15 cellular contexts compared by ENCODE assay signal in genomic region chr7:7816816-7817536, GRCh38.
A peak's percentile ranks its signal among the peaks of the same experiment; 100 is the strongest.
DNase-seq lines count a peak whose midpoint lies in the region; ATAC-seq and TF ChIP-seq lines count a peak whose summit lies in the region.
"Had no signal": no experiment of that assay in that cellular context is flagged by ENCODE, and none has a peak within 500 bp of the region (broad histone marks: within the 10 kb centered on the region; RNA-seq: fewer than 3 reads in every experiment).

No MANE protein-coding gene starts in this region.

- POLR2A ChIA-PET in activated CD8-positive, alpha-beta T cell treated with anti-CD3 and anti-CD28 coated beads, Interleukin-2, amount 10 ng/mL, durations not matched to agents 7 days and 5 days (lab: Charles Lee) = no interaction called here

- H3K9me3 ChIP-seq in right atrium auricular region = no peaks in the 10 kb centered on the region
- H3K9me3 ChIP-seq: lower lobe of right lung, suprapubic skin had no signal

- H3K36me3 Mint-ChIP-seq in activated T-cell treated with anti-CD3 and anti-CD28 coated beads, Interleukin-2, amount 50 U/mL, for 4 hours (ENCODE audit: insufficient read depth) = peaks cover 11% of the 10 kb centered on the region
- peaks cover 25% of the 10 kb centered on the region for H3K36me3 Mint-ChIP-seq in activated CD8-positive, alpha-beta T cell treated with anti-CD3 and anti-CD28 coated beads, Interleukin-2, amount 10 ng/mL, durations not matched to agents 7 days and 5 days (ENCODE audit: low read depth)
- H3K36me3 Mint-ChIP-seq in stimulated activated effector memory CD8-positive, alpha-beta T cell treated with anti-CD3 and anti-CD28 coated beads, Interleukin-12 subunit alpha, Interleukin-12 subunit beta, amount 100 ng/mL, for 72 hours = no peaks in the 10 kb centered on the region

- H3K27me3 ChIP-seq in right atrium auricular region (no peaks in the 10 kb centered on the region), dorsolateral prefrontal cortex (no peaks in the 10 kb centered on the region)
- H3K27me3 ChIP-seq: suprapubic skin had no signal

- H3K9me3 Mint-ChIP-seq in activated T-cell treated with anti-CD3 and anti-CD28 coated beads, Interleukin-2, amount 50 U/mL, for 4 hours = no peaks in the 10 kb centered on the region
- peaks cover 7% of the 10 kb centered on the region for H3K9me3 Mint-ChIP-seq in activated CD8-positive, alpha-beta T cell treated with anti-CD3 and anti-CD28 coated beads, Interleukin-2, amount 10 ng/mL, durations not matched to agents 7 days and 5 days (ENCODE audit: insufficient read depth)
- H3K9me3 Mint-ChIP-seq in stimulated activated effector memory CD8-positive, alpha-beta T cell treated with anti-CD3 and anti-CD28 coated beads, Interleukin-12 subunit alpha, Interleukin-12 subunit beta, amount 100 ng/mL, for 72 hours = no peaks in the 10 kb centered on the region

- no peak for TF ChIP-seq CTCF in right atrium auricular region (IDR thresholded peaks at IDR 0.05)
- no peak for TF ChIP-seq CTCF in dorsolateral prefrontal cortex (IDR thresholded peaks at IDR 0.05 in 54 of 56, conservative IDR thresholded peaks at IDR 0.05 in 2 of 56; ENCODE audit: low read depth in 1 of 56, partially characterized antibody in 56 of 56)

- H3K27ac ChIP-seq in right atrium auricular region (no peak overlapping the region), dorsolateral prefrontal cortex (peak overlapping the region in 1 of 59 donors; percentile 21)
- H3K27ac ChIP-seq: lower lobe of right lung, suprapubic skin had no signal

- intact Hi-C loops in dorsolateral prefrontal cortex (cut with DNase I) = no loop called here

- peak overlapping the region; percentile 58 for H3K27ac Mint-ChIP-seq in activated CD8-positive, alpha-beta T cell treated with anti-CD3 and anti-CD28 coated beads, Interleukin-2, amount 10 ng/mL, durations not matched to agents 7 days and 5 days
- H3K27ac Mint-ChIP-seq in stimulated activated effector memory CD8-positive, alpha-beta T cell treated with anti-CD3 and anti-CD28 coated beads, Interleukin-12 subunit alpha, Interleukin-12 subunit beta, amount 100 ng/mL, for 72 hours = peak overlapping the region; percentile 2
- H3K27ac Mint-ChIP-seq: activated T-helper 2 cell treated with anti-CD3 and anti-CD28 coated beads, Interferon-gamma antibody, Interleukin-2, Interleukin-4, amounts not matched to agents 10 μg/mL and 5 μg/mL and 100 μg/mL, durations not matched to agents 14 hours and 24 hours and 36 hours; brain had no signal

- CTCF ChIA-PET in activated CD8-positive, alpha-beta T cell treated with anti-CD3 and anti-CD28 coated beads, Interleukin-2, amount 10 ng/mL, durations not matched to agents 7 days and 5 days (lab: Charles Lee) = interaction anchor here (0.8 to 1.5 kb wide), 2 partner anchors 12 to 55 kb away, joined by 3 to 4 read pairs; no protein-coding TSS in a partner anchor

- no peak for DNase-seq in activated T-cell treated with anti-CD3 and anti-CD28 coated beads, Interleukin-2, amount 50 U/mL, for 4 hours
- no peak for DNase-seq in activated T-cell treated with anti-CD3 and anti-CD28 coated beads for 4 hours
- DNase-seq in activated CD8-positive, alpha-beta T cell treated with anti-CD3 and anti-CD28 coated beads, Interleukin-2, amount 10 ng/mL, durations not matched to agents 7 days and 5 days = no peak
- DNase-seq in stimulated activated effector memory CD8-positive, alpha-beta T cell treated with anti-CD3 and anti-CD28 coated beads, Interleukin-12 subunit alpha, Interleukin-12 subunit beta, amount 100 ng/mL, for 72 hours (ENCODE audit: low spot score in 2 of 2) = peak in 1 of 2 donors; percentile 53
- DNase-seq in right atrium auricular region (ENCODE audit: low spot score) = no peak
- DNase-seq in NCI-H345 treated with DMSO at 0.1 percent for 48 hours (lab: John Stamatoyannopoulos, UW; ENCODE audit: unreplicated experiment) = no peak
- DNase-seq in dorsolateral prefrontal cortex = no peak
- DNase-seq: DMS79 treated with DMSO at 0.1 percent for 48 hours; effector CD4-positive, alpha-beta T cell; lower lobe of right lung; NCI-H1092 treated with DMSO at 0.1 percent for 48 hours had no signal

- H3K4me3 ChIP-seq in right atrium auricular region (no peak overlapping the region), dorsolateral prefrontal cortex (no peak overlapping the region)
- H3K4me3 ChIP-seq: lower lobe of right lung, suprapubic skin had no signal

- H3K4me3 Mint-ChIP-seq in activated T-cell treated with anti-CD3 and anti-CD28 coated beads, Interleukin-2, amount 50 U/mL, for 4 hours = no peak overlapping the region
- no peak overlapping the region for H3K4me3 Mint-ChIP-seq in activated CD8-positive, alpha-beta T cell treated with anti-CD3 and anti-CD28 coated beads, Interleukin-2, amount 10 ng/mL, durations not matched to agents 7 days and 5 days
- peak overlapping the region; percentile 23 for H3K4me3 Mint-ChIP-seq in stimulated activated effector memory CD8-positive, alpha-beta T cell treated with anti-CD3 and anti-CD28 coated beads, Interleukin-12 subunit alpha, Interleukin-12 subunit beta, amount 100 ng/mL, for 72 hours
- H3K4me3 Mint-ChIP-seq: brain had no signal

- no peaks in the 10 kb centered on the region for H3K27me3 Mint-ChIP-seq in activated T-cell treated with anti-CD3 and anti-CD28 coated beads, Interleukin-2, amount 50 U/mL, for 4 hours (ENCODE audit: low read depth)
- no peaks in the 10 kb centered on the region for H3K27me3 Mint-ChIP-seq in activated CD8-positive, alpha-beta T cell treated with anti-CD3 and anti-CD28 coated beads, Interleukin-2, amount 10 ng/mL, durations not matched to agents 7 days and 5 days (ENCODE audit: low read depth)

- no peaks in the 10 kb centered on the region for H3K4me1 ChIP-seq in right atrium auricular region
- H3K4me1 ChIP-seq: lower lobe of right lung, suprapubic skin had no signal

- H3K36me3 ChIP-seq in right atrium auricular region = no peaks in the 10 kb centered on the region
- H3K36me3 ChIP-seq: lower lobe of right lung, suprapubic skin had no signal

- peak; percentile 57 to 68 for ATAC-seq in activated T-cell treated with anti-CD3 and anti-CD28 coated beads, Interleukin-2, amount 50 U/mL, for 4 hours
- ATAC-seq in HG02610 (IDR thresholded peaks at IDR 0.05; ENCODE audit: unreplicated experiment) = peak; percentile 69
- ATAC-seq in activated CD8-positive, alpha-beta T cell treated with anti-CD3 and anti-CD28 coated beads, Interleukin-2, amount 10 ng/mL, durations not matched to agents 7 days and 5 days = no peak
- peak; percentile 81 for ATAC-seq in stimulated activated effector memory CD8-positive, alpha-beta T cell treated with anti-CD3 and anti-CD28 coated beads, Interleukin-12 subunit alpha, Interleukin-12 subunit beta, amount 100 ng/mL, for 72 hours

- H3K4me1 Mint-ChIP-seq in activated T-cell treated with anti-CD3 and anti-CD28 coated beads, Interleukin-2, amount 50 U/mL, for 4 hours (ENCODE audit: low read depth) = peaks cover 39% of the 10 kb centered on the region
- peaks cover 30% of the 10 kb centered on the region for H3K4me1 Mint-ChIP-seq in activated CD8-positive, alpha-beta T cell treated with anti-CD3 and anti-CD28 coated beads, Interleukin-2, amount 10 ng/mL, durations not matched to agents 7 days and 5 days (ENCODE audit: low read depth)
- H3K4me1 Mint-ChIP-seq in stimulated activated effector memory CD8-positive, alpha-beta T cell treated with anti-CD3 and anti-CD28 coated beads, Interleukin-12 subunit alpha, Interleukin-12 subunit beta, amount 100 ng/mL, for 72 hours = peaks cover 38% of the 10 kb centered on the region
